Comparison of ENCODE assay signal across 6 cellular contexts in the genomic region with DNA sequence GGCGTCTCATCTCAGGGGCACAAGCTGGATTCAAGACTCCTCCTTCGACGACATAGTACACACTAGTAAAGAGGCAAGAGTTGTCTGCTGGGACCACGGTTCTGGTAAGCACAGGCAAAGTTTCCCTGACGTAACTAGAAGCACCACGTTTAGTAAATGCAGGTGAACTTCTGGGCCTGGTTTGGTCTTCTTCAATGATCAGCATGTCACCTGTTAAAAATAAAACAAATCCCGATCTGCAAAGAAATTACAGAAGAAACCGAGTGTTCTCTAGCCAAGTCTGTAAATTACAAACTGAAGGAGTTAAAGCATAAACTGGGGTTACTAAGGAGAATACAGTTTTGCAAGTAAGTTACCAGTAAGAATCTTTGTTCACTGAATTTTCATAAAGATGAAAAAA. TPM values are rescaled to one million over a fixed set of nuclear protein-coding genes. Genes with fewer than 3 reads are reported as not detected.
DNase-seq lines count a peak whose midpoint lies in the region; ATAC-seq, FAIRE-seq and TF ChIP-seq lines count a peak whose summit lies in the region.

No MANE protein-coding gene starts in this region.

- H3K27me3 ChIP-seq in keratinocyte (ENCODE audit: control insufficient read depth, extremely low read depth, insufficient read depth, low read length) = no peaks in the 10 kb centered on the region
- no peaks in the 10 kb centered on the region for H3K27me3 ChIP-seq in aorta (ENCODE audit: control insufficient read depth in 1 of 2, insufficient read depth in 2 of 2, low read length in 1 of 2)

- 57 to 58% methylated on average over 8 of the region's 8 CpGs for WGBS in aorta, 2 donors

- H3K4me1 ChIP-seq in keratinocyte (ENCODE audit: control insufficient read depth, extremely low read depth, insufficient read depth, low read length) = peaks cover 54% of the 10 kb centered on the region
- H3K4me1 ChIP-seq in aorta (ENCODE audit: control insufficient read depth in 1 of 2, insufficient read depth in 2 of 2, low read length in 2 of 2) = peaks cover 0 to 3% of the 10 kb centered on the region in 2 donors

- TF ChIP-seq CTCF in AG09309 (IDR thresholded peaks at IDR 0.05; ENCODE audit: control insufficient read depth, insufficient read depth, low read depth, low read length, missing control alignments) (no peak), keratinocyte (optimal IDR thresholded peaks at IDR 0.05 in 1 of 3, IDR thresholded peaks at IDR 0.05 in 1 of 3, conservative IDR thresholded peaks at IDR 0.05 in 1 of 3; ENCODE audit: extremely low read depth in 1 of 3, insufficient read depth in 2 of 3, low read length in 3 of 3) (no peak)

- peaks cover 59% of the 10 kb centered on the region for H3K79me2 ChIP-seq in keratinocyte (ENCODE audit: control insufficient read depth, insufficient read depth, low read length)

- FAIRE-seq in keratinocyte (lab: Jason Lieb, UNC) = no peak

- no peak for ATAC-seq in HG03045 (IDR thresholded peaks at IDR 0.05; ENCODE audit: unreplicated experiment)
- no peak for ATAC-seq in aorta (ENCODE audit: low FRiP score)

- H3K27ac ChIP-seq in SK-N-MC (no peak overlapping the region), keratinocyte (ENCODE audit: control insufficient read depth, insufficient read depth, low read length) (peak overlapping the region; percentile 97), aorta (ENCODE audit: low read depth in 1 of 2, low read length in 2 of 2) (no peak overlapping the region)

- no peaks in the 10 kb centered on the region for H3K9me3 ChIP-seq in SK-N-MC (ENCODE audit: low read depth, low read length)
- no peaks in the 10 kb centered on the region for H3K9me3 ChIP-seq in keratinocyte (ENCODE audit: control insufficient read depth, low read depth, low read length)
- no peaks in the 10 kb centered on the region for H3K9me3 ChIP-seq in aorta (ENCODE audit: control insufficient read depth, low read length)

- H3K9me1 ChIP-seq in keratinocyte (ENCODE audit: control insufficient read depth, extremely low read depth, insufficient read depth, low read length) = no peaks in the 10 kb centered on the region

- no peaks in the 10 kb centered on the region for H4K20me1 ChIP-seq in keratinocyte (ENCODE audit: control insufficient read depth, extremely low read depth, insufficient read depth, low read length)

- dilution Hi-C loops in keratinocyte (cut with MboI; ENCODE audit: extremely low pct_ligation_motif_present, low sequenced_read_pairs) = no loop called here

- H3K4me3 ChIP-seq in AG09309 (ENCODE audit: control insufficient read depth, low read depth, low read length) (peak overlapping the region; percentile 95), SK-N-MC (peak overlapping the region; percentile 91), keratinocyte (ENCODE audit: control insufficient read depth in 2 of 3, extremely low read depth in 1 of 3, insufficient read depth in 2 of 3, low read depth in 1 of 3, low read length in 3 of 3) (peak overlapping the region; percentile 90 to 100 (median 97)), aorta (ENCODE audit: low read length in 2 of 2) (peak overlapping the region in 1 of 2 donors; percentile 29)

- DNase-seq in AG09309 (ENCODE audit: low read depth) (no peak), SK-N-MC (ENCODE audit: low read depth, low spot score) (no peak), keratinocyte (ENCODE audit: low read depth, low spot score) (no peak), aorta (no peak)
- no peak for DNase-seq in stimulated activated CD4-positive, alpha-beta T cell treated with anti-CD3 and anti-CD28 coated beads, Interleukin-2, amount 100 ng/mL, for 24 hours

- H3K4me2 ChIP-seq in keratinocyte (ENCODE audit: control insufficient read depth, extremely low read depth, insufficient read depth, low read depth, low read length) = peak overlapping the region; percentile 87

- intact Hi-C loops in aorta (cut with DNase I) = no loop called here

- no peak overlapping the region for H2AFZ ChIP-seq in keratinocyte (ENCODE audit: control insufficient read depth, low read length)

- H3K9ac ChIP-seq in SK-N-MC (ENCODE audit: insufficient read length) = peak overlapping the region; percentile 91
- H3K9ac ChIP-seq in keratinocyte (ENCODE audit: control insufficient read depth, extremely low read depth, insufficient read depth, low read length) = peak overlapping the region; percentile 99

- H3K36me3 ChIP-seq in SK-N-MC (ENCODE audit: insufficient read depth, low read length) (peaks cover 36% of the 10 kb centered on the region), keratinocyte (ENCODE audit: control insufficient read depth in 2 of 2, extremely low read depth in 1 of 2, insufficient read depth in 2 of 2, low read length in 2 of 2) (peaks cover 5 to 23% of the 10 kb centered on the region in 2 experiments), aorta (ENCODE audit: control insufficient read depth in 1 of 2, insufficient read depth in 2 of 2, low read length in 1 of 2) (peaks cover 4% of the 10 kb centered on the region in 2 donors)

RNA-seq across cellular contexts. Expression of a gene that starts 1.5 kb away (rescaled TPM):
- polyA plus RNA-seq in keratinocyte (3.2 to 5.2 TPM (median 3.4 TPM) in 3 replicates), aorta (1 to 10 TPM in 1 of 2 donors, under 1 TPM in 1; 0.75 to 2.7 TPM)
- polyA plus RNA-seq in keratinocyte (2011; ENCODE audit: low read depth) = 93.0 TPM
- 0.71 and 2.0 TPM in 2 replicates for polyA plus RNA-seq in keratinocyte (2011; cell fraction: cytosol; rRNA removed)
- 7.1 and 10.2 TPM in 2 replicates for polyA plus RNA-seq in keratinocyte (2011; cell fraction: nucleus; rRNA removed)
- polyA plus RNA-seq in keratinocyte (2012; ENCODE audit: low replicate concordance) = 4.4 and 38.4 TPM in 2 replicates
- 1.8 to 7.8 TPM (median 3.2 TPM) in 3 replicates for polyA minus RNA-seq in keratinocyte
- 2.7 TPM for polyA minus RNA-seq in keratinocyte (2011; cell fraction: cytosol; rRNA and poly(A)+ RNA removed)
- 8.2 and 14.3 TPM in 2 replicates for polyA minus RNA-seq in keratinocyte (2011; cell fraction: nucleus; rRNA and poly(A)+ RNA removed)
- 1 to 10 TPM; 5.5 to 6.6 TPM for total RNA-seq in aorta

RNA-seq across cellular contexts. Expression of a gene that starts 3.6 kb away (rescaled TPM):
- polyA plus RNA-seq in keratinocyte (8.7 to 13.9 TPM (median 12.2 TPM) in 3 replicates), aorta (1 to 10 TPM; 3.0 to 6.0 TPM)
- polyA plus RNA-seq in keratinocyte (2011; ENCODE audit: low read depth) = 36.2 TPM
- polyA plus RNA-seq in keratinocyte (2011; cell fraction: cytosol; rRNA removed) = 7.0 and 10.5 TPM in 2 replicates
- 22.4 and 25.8 TPM in 2 replicates for polyA plus RNA-seq in keratinocyte (2011; cell fraction: nucleus; rRNA removed)
- polyA plus RNA-seq in keratinocyte (2012; ENCODE audit: low replicate concordance) = 9.1 and 34.8 TPM in 2 replicates
- polyA minus RNA-seq in keratinocyte = 8.6 to 27.5 TPM (median 25.9 TPM) in 3 replicates
- 8.8 TPM for polyA minus RNA-seq in keratinocyte (2011; cell fraction: cytosol; rRNA and poly(A)+ RNA removed)
- 20.5 and 30.3 TPM in 2 replicates for polyA minus RNA-seq in keratinocyte (2011; cell fraction: nucleus; rRNA and poly(A)+ RNA removed)
- total RNA-seq in aorta = 10 to 100 TPM in 1 of 2 donors, 1 to 10 TPM in 1; 9.6 to 13.7 TPM

RNA-seq across cellular contexts. Expression of a gene that starts 17.0 kb away (rescaled TPM):
- polyA plus RNA-seq in keratinocyte (38.8 to 69.2 TPM (median 65.3 TPM) in 3 replicates), aorta (1 to 10 TPM in 1 of 2 donors, under 1 TPM in 1; 0.08 to 2.8 TPM)
- polyA plus RNA-seq in keratinocyte (2011; ENCODE audit: low read depth) = 55.5 TPM
- 46.7 and 49.2 TPM in 2 replicates for polyA plus RNA-seq in keratinocyte (2011; cell fraction: cytosol; rRNA removed)
- 136 and 166 TPM in 2 replicates for polyA plus RNA-seq in keratinocyte (2011; cell fraction: nucleus; rRNA removed)
- polyA plus RNA-seq in keratinocyte (2012; ENCODE audit: low replicate concordance) = 89.2 and 97.4 TPM in 2 replicates
- polyA minus RNA-seq in keratinocyte = 45.2 to 149 TPM (median 67.3 TPM) in 3 replicates
- 29.2 TPM for polyA minus RNA-seq in keratinocyte (2011; cell fraction: cytosol; rRNA and poly(A)+ RNA removed)
- 65.2 and 94.2 TPM in 2 replicates for polyA minus RNA-seq in keratinocyte (2011; cell fraction: nucleus; rRNA and poly(A)+ RNA removed)
- total RNA-seq in aorta = under 1 TPM; 0.13 to 0.36 TPM

RNA-seq across cellular contexts. Expression of a gene that starts 39.1 kb away (rescaled TPM):
- polyA plus RNA-seq in keratinocyte (not detected in 3 replicates), aorta (1 to 10 TPM; 1.7 to 8.6 TPM)
- not detected for polyA plus RNA-seq in keratinocyte (2011; ENCODE audit: low read depth)
- not detected in 2 replicates for polyA plus RNA-seq in keratinocyte (2011; cell fraction: cytosol; rRNA removed)
- not detected in 2 replicates for polyA plus RNA-seq in keratinocyte (2011; cell fraction: nucleus; rRNA removed)
- polyA plus RNA-seq in keratinocyte (2012; ENCODE audit: low replicate concordance) = not detected in 2 replicates
- not detected in 3 replicates for polyA minus RNA-seq in keratinocyte
- 3.5 TPM for polyA minus RNA-seq in keratinocyte (2011; cell fraction: cytosol; rRNA and poly(A)+ RNA removed)
- 1.3 and 1.5 TPM in 2 replicates for polyA minus RNA-seq in keratinocyte (2011; cell fraction: nucleus; rRNA and poly(A)+ RNA removed)
- total RNA-seq in aorta = 10 to 100 TPM in 1 of 2 donors, under 1 TPM in 1; 0.94 to 10.7 TPM

RNA-seq across cellular contexts. Expression of a gene that starts 54.5 kb away (rescaled TPM):
- polyA plus RNA-seq in keratinocyte (not detected in 3 replicates), aorta (under 1 TPM in 1 of 2 donors, not detected in 1; 0.50 TPM)
- not detected for polyA plus RNA-seq in keratinocyte (2011; ENCODE audit: low read depth)
- polyA plus RNA-seq in keratinocyte (2011; cell fraction: cytosol; rRNA removed) = not detected in 2 replicates
- not detected in 2 replicates for polyA plus RNA-seq in keratinocyte (2011; cell fraction: nucleus; rRNA removed)
- polyA plus RNA-seq in keratinocyte (2012; ENCODE audit: low replicate concordance) = not detected in 2 replicates
- polyA minus RNA-seq in keratinocyte = not detected in 3 replicates
- not detected for polyA minus RNA-seq in keratinocyte (2011; cell fraction: cytosol; rRNA and poly(A)+ RNA removed)
- not detected in 2 replicates for polyA minus RNA-seq in keratinocyte (2011; cell fraction: nucleus; rRNA and poly(A)+ RNA removed)
- total RNA-seq in aorta = under 1 TPM in 1 of 2 donors, not detected in 1; 0.33 TPM

Comparison
In these comparisons a context has a peak if more than half of its experiments do, and no peak if none do; other contexts are left out.
1. RNA of a gene that starts 17.0 kb away (polyA plus RNA-seq): 38.8 to 166 TPM in keratinocyte; 0.08 to 2.8 TPM in aorta; every median in the first group is over 10 times any median in the second.